In genomic region chr7:2657920-2658671, GRCh38 we compare ENCODE assay signal across 15 cellular contexts. TPM values are rescaled to one million over a fixed set of nuclear protein-coding genes. Genes with fewer than 3 reads are reported as not detected.
DNase-seq lines count a peak whose midpoint lies in the region; ATAC-seq and TF ChIP-seq lines count a peak whose summit lies in the region.
"Had no signal": no experiment of that assay in that cellular context is flagged by ENCODE, and none has a peak within 500 bp of the region (broad histone marks: within the 10 kb centered on the region; RNA-seq: fewer than 3 reads in every experiment).

No MANE protein-coding gene starts in this region.

- intact Hi-C loops in right lobe of liver (cut with DNase I) = no loop called here

- H3K4me3 Mint-ChIP-seq in endothelial cell (ENCODE audit: unreplicated experiment) = no peak overlapping the region
- H3K4me3 Mint-ChIP-seq: CD4-positive, CD25-positive, alpha-beta regulatory T cell had no signal

- H3K27ac ChIP-seq in RWPE1 = peak overlapping the region; percentile 17
- H3K27ac ChIP-seq in right lobe of liver = no peak overlapping the region

- TF ChIP-seq CTCF in RWPE1 (conservative IDR thresholded peaks at IDR 0.05; ENCODE audit: low read depth) (no peak), endothelial cell (IDR thresholded peaks at IDR 0.05; ENCODE audit: unreplicated experiment) (no peak), right lobe of liver (IDR thresholded peaks at IDR 0.05) (no peak)

- POLR2A ChIA-PET in RWPE1 (lab: Yijun Ruan, JAX; ENCODE audit: low non-redundant PET) = no interaction called here

- H3K9me3 ChIP-seq in right lobe of liver = no peaks in the 10 kb centered on the region
- H3K9me3 ChIP-seq: BE2C, Caco-2, HAP-1 had no signal

- CTCF ChIA-PET in RWPE1 (lab: Yijun Ruan, JAX) = no interaction called here

- H3K4me1 Mint-ChIP-seq in endothelial cell (ENCODE audit: unreplicated experiment) = peaks cover 4% of the 10 kb centered on the region

- peaks cover 11% of the 10 kb centered on the region for H3K27me3 Mint-ChIP-seq in endothelial cell (ENCODE audit: unreplicated experiment)
- H3K27me3 Mint-ChIP-seq: CD4-positive, CD25-positive, alpha-beta regulatory T cell had no signal

- 100% methylated on average over 5 of the region's 33 CpGs for WGBS in right lobe of liver (ENCODE audit: insufficient coverage, low coverage, low lambda C conversion rate, missing lambda C conversion rate)

- no peaks in the 10 kb centered on the region for H3K27me3 ChIP-seq in right lobe of liver
- H3K27me3 ChIP-seq: BE2C had no signal

- TF ChIP-seq POLR2A in right lobe of liver (IDR thresholded peaks at IDR 0.05) = no peak

- peaks cover 0 to 20% (median 9%) of the 10 kb centered on the region in 4 donors for H3K4me1 ChIP-seq in right lobe of liver
- H3K4me1 ChIP-seq: Caco-2 had no signal

- H3K36me3 ChIP-seq in right lobe of liver = peaks cover 0 to 2% (median 0%) of the 10 kb centered on the region in 4 donors

- no peak overlapping the region for H3K4me3 ChIP-seq in right lobe of liver
- H3K4me3 ChIP-seq: HAP-1 had no signal

- peaks cover 6% of the 10 kb centered on the region for H3K36me3 Mint-ChIP-seq in endothelial cell (ENCODE audit: low read depth, unreplicated experiment)

- H3K9me3 Mint-ChIP-seq in endothelial cell (ENCODE audit: unreplicated experiment) = no peaks in the 10 kb centered on the region

- no peak for DNase-seq in RWPE1 (ENCODE audit: low spot score)
- DNase-seq in endothelial cell (ENCODE audit: low spot score) = no peak
- peak in 2 of 3 donors; percentile 23 to 55 for DNase-seq in right lobe of liver
- DNase-seq in NCI-H446 treated with DMSO at 0.1 percent for 48 hours (lab: John Stamatoyannopoulos, UW) = no peak
- DNase-seq in NCI-H2196 treated with DMSO at 0.1 percent for 48 hours (lab: John Stamatoyannopoulos, UW; ENCODE audit: unreplicated experiment) = no peak
- no peak for DNase-seq in NCI-H82 treated with DMSO at 0.1 percent for 48 hours (lab: John Stamatoyannopoulos, UW; ENCODE audit: unreplicated experiment)
- DNase-seq: ACHN; BE2C; C1 segment of cervical spinal cord; Caco-2; CD4-positive, CD25-positive, alpha-beta regulatory T cell; GOT3 had no signal

- peak overlapping the region; percentile 42 for H3K27ac Mint-ChIP-seq in endothelial cell (ENCODE audit: unreplicated experiment)
- H3K27ac Mint-ChIP-seq: CD4-positive, CD25-positive, alpha-beta regulatory T cell had no signal

- ATAC-seq in right lobe of liver (no peak), GM21367 (IDR thresholded peaks at IDR 0.05; ENCODE audit: unreplicated experiment) (no peak)

RNA-seq across cellular contexts. Expression of gene TTYH3, which starts 26.3 kb away (rescaled TPM):
- total RNA-seq in endothelial cell (ENCODE audit: unreplicated experiment) (250 TPM), right lobe of liver (10 to 100 TPM; 10.3 to 59.3 (median 37.6) TPM)

RNA-seq across cellular contexts. Expression of gene AMZ1, which starts 29.9 kb away (rescaled TPM):
- total RNA-seq in endothelial cell (ENCODE audit: unreplicated experiment) (0.05 TPM), right lobe of liver (1 to 10 TPM in 4 of 6 experiments, under 1 TPM in 1, not detected in 1; 0.42 to 5.8 (median 1.4) TPM)
- total RNA-seq: HT-29 had no signal

Comparison
In these comparisons a context has a peak if more than half of its experiments do, and no peak if none do; other contexts are left out.
1. DNase-seq: peak in right lobe of liver (2 of 3); none in RWPE1 (single experiment), endothelial cell (single experiment), NCI-H446 treated with DMSO at 0.1 percent for 48 hours (single experiment), NCI-H2196 treated with DMSO at 0.1 percent for 48 hours (single experiment) and NCI-H82 treated with DMSO at 0.1 percent for 48 hours (single experiment).